In genomic region chr14:104143071-104143470, GRCh38 we compare ENCODE assay signal across 30 cellular contexts. TPM values are rescaled to one million over a fixed set of nuclear protein-coding genes. Genes with fewer than 3 reads are reported as not detected.
DNase-seq lines count a peak whose midpoint lies in the region; ATAC-seq and TF ChIP-seq lines count a peak whose summit lies in the region.
"Had no signal": no experiment of that assay in that cellular context is flagged by ENCODE, and none has a peak within 500 bp of the region (broad histone marks: within the 10 kb centered on the region; RNA-seq: fewer than 3 reads in every experiment).

No MANE protein-coding gene starts in this region.

- no peak overlapping the region for H2AK5ac ChIP-seq in H9 (ENCODE audit: insufficient read length, low read length)

- H3K4me3 ChIP-seq in endodermal cell (ENCODE audit: low read length), result no peak overlapping the region
- no peak overlapping the region for H3K4me3 ChIP-seq in naive thymus-derived CD4-positive, alpha-beta T cell (ENCODE audit: low read length)
- H3K4me3 ChIP-seq: gastrocnemius medialis, GM23248, left ventricle myocardium inferior, pancreas, PC-9, tibial nerve had no signal

- no peak overlapping the region for H4K91ac ChIP-seq in H9 (ENCODE audit: insufficient read length, low read depth, low read length)

- no peaks in the 10 kb centered on the region for H4K20me1 ChIP-seq in H9 (ENCODE audit: control insufficient read depth, insufficient read depth, insufficient read length)

- no peak overlapping the region for H3K4me3 Mint-ChIP-seq in activated naive CD4-positive, alpha-beta T cell treated with anti-CD3 and anti-CD28 coated beads for 36 hours
- no peak overlapping the region; a peak in 1 of 5 replicates for H3K4me3 Mint-ChIP-seq in H9
- H3K4me3 Mint-ChIP-seq in endodermal cell, result no peak overlapping the region
- no peak overlapping the region for H3K4me3 Mint-ChIP-seq in naive thymus-derived CD4-positive, alpha-beta T cell
- H3K4me3 Mint-ChIP-seq: activated CD4-positive, alpha-beta memory T cell treated with anti-CD3 and anti-CD28 coated beads for 36 hours; CD8-positive, alpha-beta memory T cell; nephron; T-cell had no signal

- ATAC-seq in HG02759 (IDR thresholded peaks at IDR 0.05; ENCODE audit: unreplicated experiment), result no peak
- ATAC-seq in naive thymus-derived CD4-positive, alpha-beta T cell, result no peak
- ATAC-seq: gastrocnemius medialis, pancreas, T-cell had no signal

- CTCF ChIA-PET in activated naive CD4-positive, alpha-beta T cell treated with anti-CD3 and anti-CD28 coated beads for 36 hours (lab: Charles Lee), result no interaction called here
- CTCF ChIA-PET in naive thymus-derived CD4-positive, alpha-beta T cell (lab: Charles Lee), result no interaction called here

- no peak overlapping the region for H3K27ac ChIP-seq in H9 (ENCODE audit: insufficient read length, low read depth, low read length)
- no peak overlapping the region for H3K27ac ChIP-seq in endodermal cell (ENCODE audit: low read depth, low read length)
- no peak overlapping the region for H3K27ac ChIP-seq in naive thymus-derived CD4-positive, alpha-beta T cell (ENCODE audit: low read depth, low read length)
- H3K27ac ChIP-seq: gastrocnemius medialis, GM23248, left ventricle myocardium inferior, pancreas, PC-9, tibial nerve had no signal

- peaks cover 17% of the 10 kb centered on the region; the same call in 1 of the 2 replicates for H3K79me2 ChIP-seq in H9 (ENCODE audit: insufficient read depth, low read length)

- TF ChIP-seq CTCF in H9 (conservative IDR thresholded peaks at IDR 0.05), result no peak
- TF ChIP-seq CTCF in endodermal cell (conservative IDR thresholded peaks at IDR 0.05), result no peak

- H3K4me1 ChIP-seq in H9 (ENCODE audit: insufficient read depth, low read length) (no peaks in the 10 kb centered on the region; the same call in 1 of the 2 replicates), endodermal cell (ENCODE audit: control insufficient read depth, insufficient read depth, low read length) (peaks cover 4% of the 10 kb centered on the region)
- H3K4me1 ChIP-seq in naive thymus-derived CD4-positive, alpha-beta T cell (ENCODE audit: control insufficient read depth in 2 of 2, insufficient read depth in 2 of 2, low read length in 2 of 2), result no peaks in the 10 kb centered on the region

- no peak overlapping the region for H4K8ac ChIP-seq in H9 (replicated peaks; ENCODE audit: insufficient read length, low read depth, low read length)

- no peak overlapping the region for H3K4me2 ChIP-seq in H9 (ENCODE audit: insufficient read depth, insufficient read length, low read length)
- H3K4me2 ChIP-seq: PC-9 had no signal

- H3K23ac ChIP-seq in H9 (ENCODE audit: insufficient read length, low read depth, low read length), result no peak overlapping the region

- intact Hi-C loops in activated naive CD4-positive, alpha-beta T cell treated with anti-CD3 and anti-CD28 coated beads for 36 hours (cut with micrococcal nuclease), result no loop called here
- intact Hi-C loops in posterior vena cava (cut with DNase I), result loop anchor here in 1 of 2 donors (5.0 kb wide), 1 partner anchor 409 kb away; no protein-coding TSS in a partner anchor
- intact Hi-C loops in naive thymus-derived CD4-positive, alpha-beta T cell (cut with micrococcal nuclease), result no loop called here

- no peak overlapping the region for H2BK120ac ChIP-seq in H9 (ENCODE audit: low read depth, low read length, poor library complexity, severe bottlenecking)

- no peak overlapping the region for H2BK5ac ChIP-seq in H9 (ENCODE audit: insufficient read length, low read length)

- H3K79me1 ChIP-seq in H9 (ENCODE audit: insufficient read depth, low read depth, low read length, poor library complexity, severe bottlenecking), result no peaks in the 10 kb centered on the region

- H3K4ac ChIP-seq in H9 (ENCODE audit: low read depth, low read length), result no peak overlapping the region

- H3K9me3 Mint-ChIP-seq in activated naive CD4-positive, alpha-beta T cell treated with anti-CD3 and anti-CD28 coated beads for 36 hours, result no peaks in the 10 kb centered on the region
- no peaks in the 10 kb centered on the region for H3K9me3 Mint-ChIP-seq in H9
- no peaks in the 10 kb centered on the region for H3K9me3 Mint-ChIP-seq in endodermal cell
- H3K9me3 Mint-ChIP-seq in naive thymus-derived CD4-positive, alpha-beta T cell, result no peaks in the 10 kb centered on the region
- H3K9me3 Mint-ChIP-seq: activated CD4-positive, alpha-beta memory T cell treated with anti-CD3 and anti-CD28 coated beads for 36 hours; activated T-helper 2 cell treated with anti-CD3 and anti-CD28 coated beads, Interferon-gamma antibody, Interleukin-2, Interleukin-4, amounts not matched to agents 10 μg/mL and 5 μg/mL and 100 μg/mL, durations not matched to agents 14 hours and 24 hours and 36 hours; CD8-positive, alpha-beta memory T cell; nephron; T-cell had no signal

- no peak overlapping the region for H3K56ac ChIP-seq in H9 (ENCODE audit: insufficient read length, low read depth, low read length)

- no CpG with 5 or more reads among the region's 14 CpGs for WGBS in H9 (ENCODE audit: extremely low coverage, insufficient read length, low lambda C conversion rate)
- 95% methylated on average over 14 of the region's 14 CpGs for WGBS in endodermal cell (ENCODE audit: insufficient coverage in 1 of 2, insufficient read length in 1 of 2), 2 experiments

- POLR2A ChIA-PET in naive thymus-derived CD4-positive, alpha-beta T cell (lab: Charles Lee), result no interaction called here

- H2AFZ ChIP-seq in H9 (ENCODE audit: low read length), result no peak overlapping the region
- H2AFZ ChIP-seq: GM23248, PC-9 had no signal

- H3K14ac ChIP-seq in H9 (ENCODE audit: insufficient read depth, low read length), result no peak overlapping the region

- DNase-seq in activated naive CD4-positive, alpha-beta T cell treated with anti-CD3 and anti-CD28 coated beads, Interleukin-2, amount 50 U/mL, for 16 hours, result peak; percentile 5
- no peak for DNase-seq in activated naive CD4-positive, alpha-beta T cell treated with anti-CD3 and anti-CD28 coated beads for 36 hours
- DNase-seq in H9 (peak; percentile 17), endodermal cell (peak; percentile 40), posterior vena cava (ENCODE audit: low spot score) (peak; percentile 72), NCI-H2196 (lab: John Stamatoyannopoulos, UW; ENCODE audit: unreplicated experiment) (no peak)
- no peak for DNase-seq in naive thymus-derived CD4-positive, alpha-beta T cell
- DNase-seq: activated CD4-positive, alpha-beta memory T cell treated with anti-CD3 and anti-CD28 coated beads for 36 hours; DMS 273 treated with DMSO at 0.1 percent for 48 hours; EL; gastrocnemius medialis; GM23248; hypothalamus; Karpas-422; left ventricle myocardium inferior; midbrain; NCI-H1694; NCI-H524; NK-92 treated with Interleukin-12 subunit alpha and Interleukin-12 subunit beta, amount 100 ng/mL, for 24 hours; PC-9; SHP77 treated with DMSO at 0.1 percent for 48 hours; T-cell had no signal

- H2BK20ac ChIP-seq in H9 (ENCODE audit: low read depth, low read length, poor library complexity, severe bottlenecking), result no peak overlapping the region

- H3K9me3 ChIP-seq in H9 (ENCODE audit: control insufficient read depth, low read depth, low read length) (no peaks in the 10 kb centered on the region), endodermal cell (ENCODE audit: control insufficient read depth, low read length) (no peaks in the 10 kb centered on the region)
- H3K9me3 ChIP-seq in naive thymus-derived CD4-positive, alpha-beta T cell (ENCODE audit: control insufficient read depth in 2 of 3, low read length in 3 of 3), result no peaks in the 10 kb centered on the region
- H3K9me3 ChIP-seq: gastrocnemius medialis, left ventricle myocardium inferior, pancreas, tibial nerve had no signal

- H2BK12ac ChIP-seq in H9 (ENCODE audit: insufficient read length, low read depth, low read length), result no peak overlapping the region

- no peak overlapping the region for H3T11ph ChIP-seq in H9 (ENCODE audit: low read length)

- H3K27me3 Mint-ChIP-seq in activated naive CD4-positive, alpha-beta T cell treated with anti-CD3 and anti-CD28 coated beads for 36 hours (ENCODE audit: low read depth), result no peaks in the 10 kb centered on the region
- no peaks in the 10 kb centered on the region; the same call in 1 of the 2 replicates for H3K27me3 Mint-ChIP-seq in H9 (ENCODE audit: low read depth)
- H3K27me3 Mint-ChIP-seq in endodermal cell (ENCODE audit: insufficient read depth), result no peaks in the 10 kb centered on the region
- peaks cover 1 to 14% (median 4%) of the 10 kb centered on the region in 5 donors for H3K27me3 Mint-ChIP-seq in naive thymus-derived CD4-positive, alpha-beta T cell

- no peak overlapping the region for H4K5ac ChIP-seq in H9 (ENCODE audit: insufficient read length, low read depth, low read length)

- no peak overlapping the region for H3K18ac ChIP-seq in H9 (ENCODE audit: insufficient read length, low read depth, low read length)

- H3K9ac ChIP-seq in H9 (ENCODE audit: extremely low read depth, insufficient read length, low read length) (no peak overlapping the region), endodermal cell (ENCODE audit: extremely low read depth, low read length, poor library complexity, severe bottlenecking) (no peak overlapping the region)
- H3K9ac ChIP-seq: GM23248 had no signal

- peaks cover 11% of the 10 kb centered on the region for H3K23me2 ChIP-seq in H9 (ENCODE audit: insufficient read length, low read depth, low read length, poor library complexity, severe bottlenecking)

- H3K36me3 Mint-ChIP-seq in activated naive CD4-positive, alpha-beta T cell treated with anti-CD3 and anti-CD28 coated beads for 36 hours (ENCODE audit: low read depth), result no peaks in the 10 kb centered on the region
- peaks cover 2 to 18% (median 10%) of the 10 kb centered on the region in 3 experiments; a peak in 6 of 7 replicates for H3K36me3 Mint-ChIP-seq in H9 (ENCODE audit: insufficient read depth in 1 of 3, low read depth in 3 of 3)
- H3K36me3 Mint-ChIP-seq in endodermal cell (ENCODE audit: low read depth), result peaks cover 9% of the 10 kb centered on the region
- H3K36me3 Mint-ChIP-seq in naive thymus-derived CD4-positive, alpha-beta T cell, result no peaks in the 10 kb centered on the region
- H3K36me3 Mint-ChIP-seq: activated CD4-positive, alpha-beta memory T cell treated with anti-CD3 and anti-CD28 coated beads for 36 hours; CD8-positive, alpha-beta memory T cell; T-cell had no signal

- no peak overlapping the region for H3K27ac Mint-ChIP-seq in activated naive CD4-positive, alpha-beta T cell treated with anti-CD3 and anti-CD28 coated beads for 36 hours
- H3K27ac Mint-ChIP-seq in H9, result peak overlapping the region in 2 of 3 experiments; percentile 53 to 84; a peak in 1 of 7 replicates
- H3K27ac Mint-ChIP-seq in endodermal cell, result no peak overlapping the region
- H3K27ac Mint-ChIP-seq in naive thymus-derived CD4-positive, alpha-beta T cell, result no peak overlapping the region
- H3K27ac Mint-ChIP-seq: activated CD4-positive, alpha-beta memory T cell treated with anti-CD3 and anti-CD28 coated beads for 36 hours; activated T-helper 2 cell treated with anti-CD3 and anti-CD28 coated beads, Interferon-gamma antibody, Interleukin-2, Interleukin-4, amounts not matched to agents 10 μg/mL and 5 μg/mL and 100 μg/mL, durations not matched to agents 14 hours and 24 hours and 36 hours; CD8-positive, alpha-beta memory T cell; nephron; T-cell had no signal

- H3K36me3 ChIP-seq in endodermal cell (ENCODE audit: control insufficient read depth, insufficient read depth, low read length), result peaks cover 4% of the 10 kb centered on the region
- H3K36me3 ChIP-seq in naive thymus-derived CD4-positive, alpha-beta T cell (ENCODE audit: control insufficient read depth in 2 of 3, insufficient read depth in 3 of 3, low read length in 3 of 3), result no peaks in the 10 kb centered on the region
- H3K36me3 ChIP-seq: gastrocnemius medialis, left ventricle myocardium inferior, pancreas, tibial nerve had no signal

- H3K27me3 ChIP-seq in H9 (ENCODE audit: insufficient read depth, low read length) (no peaks in the 10 kb centered on the region), endodermal cell (ENCODE audit: control insufficient read depth, insufficient read depth, low read length, poor library complexity, severe bottlenecking) (no peaks in the 10 kb centered on the region)
- H3K27me3 ChIP-seq in naive thymus-derived CD4-positive, alpha-beta T cell (ENCODE audit: control insufficient read depth in 2 of 2, insufficient read depth in 2 of 2, low read length in 2 of 2), result no peaks in the 10 kb centered on the region
- H3K27me3 ChIP-seq: pancreas had no signal

- H3K4me1 Mint-ChIP-seq in activated naive CD4-positive, alpha-beta T cell treated with anti-CD3 and anti-CD28 coated beads for 36 hours (ENCODE audit: low read depth), result no peaks in the 10 kb centered on the region
- peaks cover 34 to 37% of the 10 kb centered on the region in 2 experiments for H3K4me1 Mint-ChIP-seq in H9
- peaks cover 24% of the 10 kb centered on the region for H3K4me1 Mint-ChIP-seq in endodermal cell
- peaks cover 0 to 3% (median 0%) of the 10 kb centered on the region in 7 donors for H3K4me1 Mint-ChIP-seq in naive thymus-derived CD4-positive, alpha-beta T cell
- H3K4me1 Mint-ChIP-seq: CD8-positive, alpha-beta memory T cell; T-cell had no signal

- H2BK15ac ChIP-seq in H9 (ENCODE audit: low read depth, low read length), result no peak overlapping the region

RNA-seq across cellular contexts. Expression of gene KIF26A, which starts 4.7 kb away (rescaled TPM):
- total RNA-seq in activated naive CD4-positive, alpha-beta T cell treated with anti-CD3 and anti-CD28 coated beads for 36 hours, result under 1 TPM; 0.07 TPM
- total RNA-seq in H9 (2021) (43.0 and 44.2 TPM in 2 replicates), endodermal cell (10 to 100 TPM; 36.7 to 54.8 TPM), posterior vena cava (1 to 10 TPM; 5.0 to 6.9 TPM)
- polyA plus RNA-seq in endodermal cell (2013, experiment 1 of 2), result 9.9 TPM
- polyA plus RNA-seq in endodermal cell (2013, experiment 2 of 2), result 8.4 TPM
- total RNA-seq in naive thymus-derived CD4-positive, alpha-beta T cell, result under 1 TPM in 3 of 5 experiments, not detected in 2; 0.13 to 0.53 (median 0.17) TPM
- polyA plus RNA-seq in naive thymus-derived CD4-positive, alpha-beta T cell, result not detected
- total RNA-seq: GM23248 had no signal
- polyA plus RNA-seq: CD8-positive, alpha-beta memory T cell; GM23248 had no signal

RNA-seq across cellular contexts. Expression of gene ASPG, which starts 57.6 kb away (rescaled TPM):
- total RNA-seq in activated naive CD4-positive, alpha-beta T cell treated with anti-CD3 and anti-CD28 coated beads for 36 hours, result not detected
- 0.24 and 0.33 TPM in 2 replicates for total RNA-seq in H9 (2021)
- total RNA-seq in endodermal cell, result 1 to 10 TPM in 1 of 2 donors, under 1 TPM in 1; 0.71 to 1.4 TPM
- polyA plus RNA-seq in endodermal cell (2013, experiment 1 of 2), result 0.32 TPM
- 0.33 TPM for polyA plus RNA-seq in endodermal cell (2013, experiment 2 of 2)
- total RNA-seq in posterior vena cava, result 1 to 10 TPM; 1.3 to 3.2 TPM
- total RNA-seq in naive thymus-derived CD4-positive, alpha-beta T cell, result under 1 TPM in 2 of 5 experiments, not detected in 3; 0.11 to 0.38 TPM
- not detected for polyA plus RNA-seq in naive thymus-derived CD4-positive, alpha-beta T cell
- total RNA-seq: A673; activated CD4-positive, alpha-beta memory T cell treated with anti-CD3 and anti-CD28 coated beads for 36 hours; activated T-helper 2 cell treated with anti-CD3 and anti-CD28 coated beads, Interferon-gamma antibody, Interleukin-2, Interleukin-4, amounts not matched to agents 10 μg/mL and 5 μg/mL and 100 μg/mL, durations not matched to agents 14 hours and 24 hours and 36 hours; CD8-positive, alpha-beta memory T cell; dermis microvascular lymphatic vessel endothelial cell; GM23248; PC-9 had no signal
- polyA plus RNA-seq: CD8-positive, alpha-beta memory T cell; GM23248 had no signal

Comparison
In these comparisons a context has a peak if more than half of its experiments do, and no peak if none do; other contexts are left out.
1. DNase-seq: peak in activated naive CD4-positive, alpha-beta T cell treated with anti-CD3 and anti-CD28 coated beads, Interleukin-2, amount 50 U/mL, for 16 hours (single experiment), H9 (single experiment), endodermal cell (single experiment) and posterior vena cava (single experiment); none in activated naive CD4-positive, alpha-beta T cell treated with anti-CD3 and anti-CD28 coated beads for 36 hours (single experiment), NCI-H2196 (single experiment) and naive thymus-derived CD4-positive, alpha-beta T cell (0 of 9).
2. H3K27ac Mint-ChIP-seq: peak in H9 (2 of 3); none in activated naive CD4-positive, alpha-beta T cell treated with anti-CD3 and anti-CD28 coated beads for 36 hours (single experiment), endodermal cell (single experiment) and naive thymus-derived CD4-positive, alpha-beta T cell (0 of 9).